8 cellular contexts compared by ENCODE assay signal in the genomic region with DNA sequence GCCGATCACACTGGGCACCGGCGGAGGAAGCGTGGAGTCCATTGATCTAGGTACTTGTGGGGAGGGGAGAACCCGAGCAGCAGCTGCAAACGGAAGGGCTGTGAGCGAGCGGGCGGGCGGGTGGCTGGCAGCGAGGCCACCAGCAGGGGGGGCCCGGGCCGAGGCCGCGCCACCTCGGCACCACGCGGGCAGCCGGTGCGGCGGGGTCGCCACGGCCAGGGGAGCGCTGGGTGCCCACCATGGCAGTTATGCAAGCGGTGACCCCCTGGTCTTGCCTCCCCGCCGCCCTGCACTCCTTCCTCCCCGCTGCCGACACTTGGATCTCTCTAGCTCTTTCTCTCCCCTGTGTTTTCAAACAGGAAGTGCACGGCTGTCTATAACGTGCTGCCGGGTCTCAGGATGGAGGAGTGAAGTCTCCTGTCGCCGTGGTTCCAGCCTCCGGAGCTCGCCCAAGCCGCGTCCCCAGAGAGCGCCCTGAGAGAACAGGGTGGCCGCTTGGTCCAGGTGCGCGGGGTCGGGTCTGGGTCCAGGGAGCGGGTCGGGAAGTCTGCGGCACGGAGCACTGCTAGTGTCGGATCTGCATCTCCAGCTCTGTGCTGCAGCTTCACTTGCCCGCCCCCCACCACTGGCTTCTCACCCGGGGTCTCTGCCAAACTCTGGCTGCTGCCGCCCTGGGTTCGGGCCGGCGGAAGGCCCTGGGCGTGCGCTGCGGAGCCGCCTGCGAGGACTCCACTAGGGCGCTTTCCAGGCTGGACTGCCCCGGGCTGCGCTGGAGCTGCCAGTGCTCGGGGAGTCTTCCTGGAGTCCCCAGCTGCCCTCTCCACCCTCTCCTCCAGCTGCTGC. TPM values are rescaled to one million over a fixed set of nuclear protein-coding genes. Genes with fewer than 3 reads are reported as not detected.
A peak's percentile ranks its signal among the peaks of the same experiment; 100 is the strongest.
DNase-seq lines count a peak whose midpoint lies in the region; ATAC-seq and TF ChIP-seq lines count a peak whose summit lies in the region.

No MANE protein-coding gene starts in this region.

- ATAC-seq in GM21360 (IDR thresholded peaks at IDR 0.05; ENCODE audit: unreplicated experiment) (peak; percentile 85), gastroesophageal sphincter (peak; percentile 90), omental fat pad (ENCODE audit: low FRiP score) (peak; percentile 97)

- H3K4me3 ChIP-seq in gastroesophageal sphincter: peak overlapping the region; percentile 53 to 64
- H3K4me3 ChIP-seq in thyroid gland (replicated peaks in 1 of 3): peak overlapping the region; percentile 51 to 77 (median 66)

- peak overlapping the region; percentile 85 for H3K27ac ChIP-seq in RWPE1
- H3K27ac ChIP-seq in gastroesophageal sphincter: peak overlapping the region; percentile 0 to 85 (median 74)
- peak overlapping the region in 2 of 3 donors; percentile 62 to 69 for H3K27ac ChIP-seq in thyroid gland

- H3K27me3 ChIP-seq in gastroesophageal sphincter (no peaks in the 10 kb centered on the region), thyroid gland (no peaks in the 10 kb centered on the region)

- no peak for TF ChIP-seq EP300 in gastroesophageal sphincter (IDR thresholded peaks at IDR 0.05)

- intact Hi-C loops in thyroid gland (cut with DNase I): loop anchor here (10.0 kb wide), 1 partner anchor 51 kb away; no protein-coding TSS in a partner anchor

- DNase-seq in DMS153 (lab: John Stamatoyannopoulos, UW): peak; percentile 37
- DNase-seq in HS-27A (ENCODE audit: low read depth): peak; percentile 47
- peak; percentile 84 for DNase-seq in RWPE1 (ENCODE audit: low spot score)
- peak; percentile 56 for DNase-seq in activated gamma-delta T cell (lab: John Stamatoyannopoulos, UW)
- peak; percentile 28 for DNase-seq in omental fat pad (ENCODE audit: low spot score)
- peak; percentile 64 to 65 for DNase-seq in thyroid gland

- POLR2A ChIA-PET in RWPE1 (lab: Yijun Ruan, JAX; ENCODE audit: low non-redundant PET): interaction anchor here (0.6 kb wide), 2 partner anchors 46 to 506 kb away, joined by 3 read pairs; no protein-coding TSS in a partner anchor

- WGBS in gastroesophageal sphincter (ENCODE audit: low coverage in 1 of 2), 2 donors: 0% methylated on average over 11 of the region's 63 CpGs; no CpG with 5 or more reads in 1 of the 2 donors
- 2 to 7% methylated on average over 33 to 37 of the region's 63 CpGs for WGBS in thyroid gland, 2 donors

- H3K4me1 ChIP-seq in gastroesophageal sphincter: peaks cover 0 to 21% (median 5%) of the 10 kb centered on the region in 3 donors
- peaks cover 4 to 14% of the 10 kb centered on the region in 2 donors for H3K4me1 ChIP-seq in thyroid gland

- TF ChIP-seq POLR2A in gastroesophageal sphincter (IDR thresholded peaks at IDR 0.05) (no peak), thyroid gland (IDR thresholded peaks at IDR 0.05) (peak in 1 of 2 donors; percentile 7)

- CTCF ChIA-PET in RWPE1 (lab: Yijun Ruan, JAX): interaction anchor here (0.6 to 3.5 kb wide), 9 partner anchors 9 to 144 kb away, joined by 3 to 22 read pairs (median 3); no protein-coding TSS in a partner anchor

- TF ChIP-seq CTCF in RWPE1 (conservative IDR thresholded peaks at IDR 0.05; ENCODE audit: low read depth) (peak; percentile 75), gastroesophageal sphincter (IDR thresholded peaks at IDR 0.05) (peak; percentile 33 to 81 (median 64)), omental fat pad (IDR thresholded peaks at IDR 0.05) (peak in 2 of 3 donors; percentile 12 to 74), thyroid gland (IDR thresholded peaks at IDR 0.05) (peak in 5 of 6 experiments; percentile 8 to 84 (median 71))

- H3K36me3 ChIP-seq in gastroesophageal sphincter (peaks cover 0 to 8% of the 10 kb centered on the region in 2 donors), thyroid gland (no peaks in the 10 kb centered on the region)

- H3K9me3 ChIP-seq in gastroesophageal sphincter (no peaks in the 10 kb centered on the region), thyroid gland (no peaks in the 10 kb centered on the region)

RNA-seq across cellular contexts. Expression of a gene that starts 22.7 kb away (rescaled TPM):
- total RNA-seq in gastroesophageal sphincter (1 to 10 TPM; 4.7 to 8.5 (median 6.5) TPM), omental fat pad (10 to 100 TPM in 1 of 4 donors, 1 to 10 TPM in 3; 6.9 to 13.2 (median 8.8) TPM), thyroid gland (10 to 100 TPM; 21.1 to 46.7 (median 35.3) TPM)

Comparison
In these comparisons a context has a peak if more than half of its experiments do, and no peak if none do; other contexts are left out.
1. Peak in every context shown above with its lines: DNase-seq, ATAC-seq, H3K4me3 ChIP-seq and H3K27ac ChIP-seq.
2. DNase-seq: peak in every context shown above with its lines; median percentile 84 in RWPE1; 64 in thyroid gland; 56 in activated gamma-delta T cell; 47 in HS-27A; 37 in DMS153; 28 in omental fat pad.